ENCODE assay signal across 17 cellular contexts in the genomic region with DNA sequence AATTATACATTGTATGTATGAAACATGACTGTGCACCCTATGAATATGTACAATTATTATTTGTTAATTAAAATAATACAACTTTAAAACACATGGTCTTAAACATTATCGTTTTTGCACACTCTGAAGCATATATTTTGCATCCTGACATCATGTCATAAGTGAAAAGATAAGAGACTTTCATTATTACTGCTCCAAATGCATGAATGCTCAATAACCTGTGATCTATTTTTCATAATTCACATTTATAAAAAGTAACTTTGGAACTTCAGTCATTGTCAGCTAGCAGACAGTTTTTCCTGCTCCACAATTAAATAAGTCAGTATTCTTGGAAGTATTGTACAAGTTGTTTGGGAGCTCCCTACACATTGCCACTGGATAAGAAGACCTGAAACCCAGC. TPM values are rescaled to one million over a fixed set of nuclear protein-coding genes. Genes with fewer than 3 reads are reported as not detected.
A peak's percentile ranks its signal among the peaks of the same experiment; 100 is the strongest.
DNase-seq lines count a peak whose midpoint lies in the region; ATAC-seq and TF ChIP-seq lines count a peak whose summit lies in the region.
"Had no signal": no experiment of that assay in that cellular context is flagged by ENCODE, and none has a peak within 500 bp of the region (broad histone marks: within the 10 kb centered on the region; RNA-seq: fewer than 3 reads in every experiment).

No MANE protein-coding gene starts in this region.

- peaks cover 75% of the 10 kb centered on the region for H3K4me1 Mint-ChIP-seq in activated CD4-positive, alpha-beta T cell treated with anti-CD3 and anti-CD28 coated beads, Interleukin-2, amount 10 ng/mL, durations not matched to agents 7 days and 5 days
- peaks cover 37% of the 10 kb centered on the region for H3K4me1 Mint-ChIP-seq in activated T-helper 17 cell treated with anti-CD3 and anti-CD28 coated beads, Interleukin-2, amount 50 U/mL, for 72 hours
- H3K4me1 Mint-ChIP-seq in natural killer cell: peaks cover 70 to 77% of the 10 kb centered on the region in 2 donors

- H3K36me3 Mint-ChIP-seq in activated CD4-positive, alpha-beta T cell treated with anti-CD3 and anti-CD28 coated beads, Interleukin-2, amount 10 ng/mL, durations not matched to agents 7 days and 5 days (ENCODE audit: low read depth): peaks cover 36% of the 10 kb centered on the region
- peaks cover 37% of the 10 kb centered on the region for H3K36me3 Mint-ChIP-seq in activated T-helper 17 cell treated with anti-CD3 and anti-CD28 coated beads, Interleukin-2, amount 50 U/mL, for 72 hours (ENCODE audit: low read depth)
- no peaks in the 10 kb centered on the region for H3K36me3 Mint-ChIP-seq in natural killer cell

- no peak for DNase-seq in activated CD4-positive, alpha-beta T cell treated with anti-CD3 and anti-CD28 coated beads, Interleukin-2, amount 10 ng/mL, durations not matched to agents 7 days and 5 days
- no peak for DNase-seq in activated CD4-positive, alpha-beta T cell treated with anti-CD3 and anti-CD28 coated beads for 48 hours
- DNase-seq in HCT116 (ENCODE audit: low read depth, low spot score): no peak
- no peak for DNase-seq in natural killer cell
- DNase-seq in testis: no peak
- DNase-seq in central memory CD4-positive, alpha-beta T cell: no peak
- no peak for DNase-seq in OCI-M1 (lab: John Stamatoyannopoulos, UW)
- DNase-seq: C1 segment of cervical spinal cord; caudate nucleus; effector CD4-positive, alpha-beta T cell; GDM1; left cardiac atrium; NCI-H2227 treated with DMSO at 0.1 percent for 48 hours; stimulated activated CD4-positive, alpha-beta T cell treated with anti-CD3 and anti-CD28 coated beads, Interleukin-4, amount 100 ng/mL, for 24 hours had no signal

- no peaks in the 10 kb centered on the region for H3K9me2 ChIP-seq in HCT116 (ENCODE audit: insufficient read depth)

- CTCF ChIA-PET in activated CD4-positive, alpha-beta T cell treated with anti-CD3 and anti-CD28 coated beads, Interleukin-2, amount 10 ng/mL, durations not matched to agents 7 days and 5 days (lab: Charles Lee): interaction anchor here (0.6 to 1.1 kb wide), 5 partner anchors 10 to 510 kb away, joined by 3 to 4 read pairs (median 3); a partner anchor contains a TSS
- CTCF ChIA-PET in HCT116 (lab: Charles Lee): no interaction called here

- peaks cover 15 to 48% of the 10 kb centered on the region in 2 experiments for H3K4me1 ChIP-seq in HCT116 (ENCODE audit: control insufficient read depth in 1 of 2, insufficient read depth in 2 of 2, low read length in 2 of 2)
- peaks cover 12% of the 10 kb centered on the region for H3K4me1 ChIP-seq in testis

- no TSS peak for BruUV-seq in HCT116 (replicated peaks; lab: Mats Ljungman, UMichigan)

- no peak overlapping the region for H2AFZ ChIP-seq in HCT116 (ENCODE audit: low read depth, low read length, poor library complexity, severe bottlenecking)

- H3K27me3 Mint-ChIP-seq in activated CD4-positive, alpha-beta T cell treated with anti-CD3 and anti-CD28 coated beads, Interleukin-2, amount 10 ng/mL, durations not matched to agents 7 days and 5 days: no peaks in the 10 kb centered on the region
- no peaks in the 10 kb centered on the region for H3K27me3 Mint-ChIP-seq in activated T-helper 17 cell treated with anti-CD3 and anti-CD28 coated beads, Interleukin-2, amount 50 U/mL, for 72 hours
- H3K27me3 Mint-ChIP-seq in natural killer cell (ENCODE audit: low read depth in 2 of 2): no peaks in the 10 kb centered on the region

- H3K4me3 Mint-ChIP-seq in activated CD4-positive, alpha-beta T cell treated with anti-CD3 and anti-CD28 coated beads, Interleukin-2, amount 10 ng/mL, durations not matched to agents 7 days and 5 days: peak overlapping the region; percentile 95
- peak overlapping the region; percentile 99 for H3K4me3 Mint-ChIP-seq in activated T-helper 17 cell treated with anti-CD3 and anti-CD28 coated beads, Interleukin-2, amount 50 U/mL, for 72 hours
- peak overlapping the region; percentile 96 for H3K4me3 Mint-ChIP-seq in natural killer cell

- H3K4me3 ChIP-seq in HCT116 (replicated peaks in 1 of 2; ENCODE audit: low read depth in 1 of 2, low read length in 2 of 2): no peak overlapping the region
- H3K4me3 ChIP-seq in testis: no peak overlapping the region
- H3K4me3 ChIP-seq: A549, esophagus muscularis mucosa had no signal

- no peak for TF ChIP-seq RAD21 in HCT116 (IDR thresholded peaks at IDR 0.05; ENCODE audit: low read depth)

- H3K27ac ChIP-seq in HCT116 (ENCODE audit: low read depth, low read length): no peak overlapping the region
- no peak overlapping the region for H3K27ac ChIP-seq in testis
- H3K27ac ChIP-seq: A549, esophagus muscularis mucosa had no signal

- H3K27me3 ChIP-seq in HCT116 (ENCODE audit: insufficient read depth, low read length) (no peaks in the 10 kb centered on the region), testis (no peaks in the 10 kb centered on the region)

- TF ChIP-seq POLR2A in HCT116 (IDR thresholded peaks at IDR 0.05; ENCODE audit: borderline replicate concordance, extremely low read depth, insufficient read depth, insufficient read length) (peak; percentile 16), testis (IDR thresholded peaks at IDR 0.05) (no peak)

- H3K79me2 ChIP-seq in HCT116 (ENCODE audit: insufficient read depth, low read length): peaks cover 23% of the 10 kb centered on the region; the same call in 1 of the 2 replicates

- WGBS in testis, 2 donors: 82 to 92% methylated on average over 1 of the region's 1 CpG

- peaks cover under 1% of the 10 kb centered on the region for H3K9me3 Mint-ChIP-seq in activated CD4-positive, alpha-beta T cell treated with anti-CD3 and anti-CD28 coated beads, Interleukin-2, amount 10 ng/mL, durations not matched to agents 7 days and 5 days
- H3K9me3 Mint-ChIP-seq in activated T-helper 17 cell treated with anti-CD3 and anti-CD28 coated beads, Interleukin-2, amount 50 U/mL, for 72 hours: no peaks in the 10 kb centered on the region
- H3K9me3 Mint-ChIP-seq in natural killer cell: no peaks in the 10 kb centered on the region

- no peak overlapping the region for H3K4me2 ChIP-seq in HCT116 (ENCODE audit: low read length)
- H3K4me2 ChIP-seq: A549 had no signal

- intact Hi-C loops in HCT116 (cut with micrococcal nuclease): no loop called here
- intact Hi-C loops in natural killer cell (cut with micrococcal nuclease): loop anchor here (5.0 kb wide), 1 partner anchor 57 kb away; a partner anchor contains a TSS
- intact Hi-C loops in testis (cut with DNase I; ENCODE audit: low total_unique reads): no loop called here

- RAD21 ChIA-PET in HCT116 (lab: Charles Lee; ENCODE audit: low non-redundant PET in 1 of 2, low total read pairs in 2 of 2, uncharacterized antibody in 2 of 2, unreplicated experiment in 2 of 2): no interaction called here

- TF ChIP-seq CTCF in HCT116 (IDR thresholded peaks at IDR 0.05 in 2 of 3, conservative IDR thresholded peaks at IDR 0.05 in 1 of 3; ENCODE audit: borderline replicate concordance in 1 of 3, insufficient read depth in 1 of 3, low read depth in 2 of 3, low read length in 2 of 3) (no peak), natural killer cell (IDR thresholded peaks at IDR 0.05) (no peak), testis (IDR thresholded peaks at IDR 0.05) (no peak)

- peak overlapping the region; percentile 88 for H3K27ac Mint-ChIP-seq in activated CD4-positive, alpha-beta T cell treated with anti-CD3 and anti-CD28 coated beads, Interleukin-2, amount 10 ng/mL, durations not matched to agents 7 days and 5 days
- H3K27ac Mint-ChIP-seq in activated T-helper 17 cell treated with anti-CD3 and anti-CD28 coated beads, Interleukin-2, amount 50 U/mL, for 72 hours: no peak overlapping the region
- H3K27ac Mint-ChIP-seq in natural killer cell: peak overlapping the region; percentile 90 to 92

- POLR2A ChIA-PET in activated CD4-positive, alpha-beta T cell treated with anti-CD3 and anti-CD28 coated beads, Interleukin-2, amount 10 ng/mL, durations not matched to agents 7 days and 5 days (lab: Charles Lee): no interaction called here
- POLR2A ChIA-PET in HCT116 (lab: Charles Lee): no interaction called here

- ATAC-seq in HCT116 (no peak), natural killer cell (no peak)
- no peak for ATAC-seq in activated T-helper 17 cell treated with anti-CD3 and anti-CD28 coated beads, Interleukin-2, amount 50 U/mL, for 72 hours (replicated peaks)
- ATAC-seq: A549, left cardiac atrium had no signal

- no peak overlapping the region for H3K9ac ChIP-seq in HCT116 (ENCODE audit: low read length)

- H3K9me3 ChIP-seq in HCT116 (ENCODE audit: control insufficient read depth in 1 of 2, insufficient read depth in 1 of 2, low read depth in 1 of 2, low read length in 2 of 2): no peaks in the 10 kb centered on the region
- no peaks in the 10 kb centered on the region for H3K9me3 ChIP-seq in testis
- H3K9me3 ChIP-seq: A549, esophagus muscularis mucosa had no signal

- H3K36me3 ChIP-seq in HCT116 (ENCODE audit: control insufficient read depth in 1 of 2, insufficient read depth in 2 of 2, low read length in 2 of 2) (peaks cover 3 to 23% of the 10 kb centered on the region in 2 experiments; a peak in 2 of 4 replicates), testis (ENCODE audit: low read depth, missing control alignments) (no peaks in the 10 kb centered on the region)

- H4K20me1 ChIP-seq in HCT116 (ENCODE audit: insufficient read depth): no peaks in the 10 kb centered on the region

RNA-seq across cellular contexts. Expression of a gene that starts 1.3 kb away (rescaled TPM):
- 10 to 100 TPM; 33.3 to 39.2 TPM for total RNA-seq in activated CD4-positive, alpha-beta T cell treated with anti-CD3 and anti-CD28 coated beads, Interleukin-2, amount 10 ng/mL, durations not matched to agents 7 days and 5 days
- total RNA-seq in HCT116 (2021; ENCODE audit: unreplicated experiment): 12.4 TPM
- polyA plus RNA-seq in HCT116 (2012): 6.4 and 7.3 TPM in 2 replicates
- total RNA-seq in activated T-helper 17 cell treated with anti-CD3 and anti-CD28 coated beads, Interleukin-2, amount 50 U/mL, for 72 hours: 10 to 100 TPM; 26.1 to 55.9 TPM
- 10 to 100 TPM; 14.1 to 28.7 (median 20.5) TPM for total RNA-seq in natural killer cell
- total RNA-seq in testis: 10 to 100 TPM; 14.0 to 32.0 TPM
- 57.9 TPM for polyA plus RNA-seq in testis (ENCODE audit: insufficient read depth, low read depth, low replicate concordance)
- polyA plus RNA-seq: A549 had no signal

RNA-seq across cellular contexts. Expression of a gene that starts 11.7 kb away (rescaled TPM):
- total RNA-seq in activated CD4-positive, alpha-beta T cell treated with anti-CD3 and anti-CD28 coated beads, Interleukin-2, amount 10 ng/mL, durations not matched to agents 7 days and 5 days: 10 to 100 TPM; 82.4 to 84.6 TPM
- total RNA-seq in HCT116 (2021; ENCODE audit: unreplicated experiment): 64.1 TPM
- 40.9 and 53.9 TPM in 2 replicates for polyA plus RNA-seq in HCT116 (2012)
- 10 to 100 TPM; 63.1 to 89.5 TPM for total RNA-seq in activated T-helper 17 cell treated with anti-CD3 and anti-CD28 coated beads, Interleukin-2, amount 50 U/mL, for 72 hours
- 1 to 10 TPM; 2.1 to 2.9 (median 2.7) TPM for total RNA-seq in natural killer cell
- total RNA-seq in testis: 10 to 100 TPM; 29.6 to 41.7 TPM
- 81.3 TPM for polyA plus RNA-seq in testis (ENCODE audit: insufficient read depth, low read depth, low replicate concordance)

RNA-seq across cellular contexts. Expression of a gene that starts 18.5 kb away (rescaled TPM):
- total RNA-seq in activated CD4-positive, alpha-beta T cell treated with anti-CD3 and anti-CD28 coated beads, Interleukin-2, amount 10 ng/mL, durations not matched to agents 7 days and 5 days: 100 to 1,000 TPM; 170 to 178 TPM
- 202 TPM for total RNA-seq in HCT116 (2021; ENCODE audit: unreplicated experiment)
- polyA plus RNA-seq in HCT116 (2012): 225 and 235 TPM in 2 replicates
- 100 to 1,000 TPM; 155 to 198 TPM for total RNA-seq in activated T-helper 17 cell treated with anti-CD3 and anti-CD28 coated beads, Interleukin-2, amount 50 U/mL, for 72 hours
- total RNA-seq in natural killer cell: 100 to 1,000 TPM; 207 to 236 (median 228) TPM
- total RNA-seq in testis: 100 to 1,000 TPM; 165 to 202 TPM
- 181 TPM for polyA plus RNA-seq in testis (ENCODE audit: insufficient read depth, low read depth, low replicate concordance)

RNA-seq across cellular contexts. Expression of a gene that starts 57.8 kb away (rescaled TPM):
- 10 to 100 TPM; 53.4 to 59.9 TPM for total RNA-seq in activated CD4-positive, alpha-beta T cell treated with anti-CD3 and anti-CD28 coated beads, Interleukin-2, amount 10 ng/mL, durations not matched to agents 7 days and 5 days
- total RNA-seq in HCT116 (2021; ENCODE audit: unreplicated experiment) (76.8 TPM), natural killer cell (100 to 1,000 TPM in 2 of 3 donors, 10 to 100 TPM in 1; 74.9 to 109 (median 106) TPM), testis (100 to 1,000 TPM; 154 to 164 TPM)
- 54.7 and 62.0 TPM in 2 replicates for polyA plus RNA-seq in HCT116 (2012)
- total RNA-seq in activated T-helper 17 cell treated with anti-CD3 and anti-CD28 coated beads, Interleukin-2, amount 50 U/mL, for 72 hours: 10 to 100 TPM; 71.4 to 81.3 TPM
- polyA plus RNA-seq in testis (ENCODE audit: insufficient read depth, low read depth, low replicate concordance): 56.8 TPM

RNA-seq across cellular contexts. Expression of a gene that starts 58.1 kb away (rescaled TPM):
- 10 to 100 TPM; 32.9 to 44.5 TPM for total RNA-seq in activated CD4-positive, alpha-beta T cell treated with anti-CD3 and anti-CD28 coated beads, Interleukin-2, amount 10 ng/mL, durations not matched to agents 7 days and 5 days
- 25.3 TPM for total RNA-seq in HCT116 (2021; ENCODE audit: unreplicated experiment)
- polyA plus RNA-seq in HCT116 (2012): 19.7 and 19.8 TPM in 2 replicates
- total RNA-seq in activated T-helper 17 cell treated with anti-CD3 and anti-CD28 coated beads, Interleukin-2, amount 50 U/mL, for 72 hours: 10 to 100 TPM; 23.8 to 25.4 TPM
- 10 to 100 TPM; 49.8 to 59.3 (median 54.5) TPM for total RNA-seq in natural killer cell
- total RNA-seq in testis: 10 to 100 TPM; 25.0 to 32.1 TPM
- 29.2 TPM for polyA plus RNA-seq in testis (ENCODE audit: insufficient read depth, low read depth, low replicate concordance)

Comparison
In these comparisons a context has a peak if more than half of its experiments do, and no peak if none do; other contexts are left out.
1. RNA of a gene that starts 11.7 kb away (total RNA-seq): 63.1 to 89.5 TPM in activated T-helper 17 cell treated with anti-CD3 and anti-CD28 coated beads, Interleukin-2, amount 50 U/mL, for 72 hours, 82.4 to 84.6 TPM in activated CD4-positive, alpha-beta T cell treated with anti-CD3 and anti-CD28 coated beads, Interleukin-2, amount 10 ng/mL, durations not matched to agents 7 days and 5 days, 64.1 TPM in HCT116 (single experiment) and 29.6 to 41.7 TPM in testis; 2.1 to 2.9 TPM in natural killer cell; every median in the first group is over 4 times any median in the second.
2. Peak in every context shown above with its lines, with median percentiles within 50 percentile points of each other: H3K4me3 Mint-ChIP-seq.